In genomic region chr1:40059292-40059959, GRCh38 we compare ENCODE assay signal across 1 cellular context.
TF ChIP-seq lines count a peak whose summit lies in the region.

No MANE protein-coding gene starts in this region.

TF ChIP-seq in WTC11, 78 proteins besides CTCF, POLR2A, EP300 and RAD21 (continued from another document):
- TF ChIP-seq, protein P1, sequence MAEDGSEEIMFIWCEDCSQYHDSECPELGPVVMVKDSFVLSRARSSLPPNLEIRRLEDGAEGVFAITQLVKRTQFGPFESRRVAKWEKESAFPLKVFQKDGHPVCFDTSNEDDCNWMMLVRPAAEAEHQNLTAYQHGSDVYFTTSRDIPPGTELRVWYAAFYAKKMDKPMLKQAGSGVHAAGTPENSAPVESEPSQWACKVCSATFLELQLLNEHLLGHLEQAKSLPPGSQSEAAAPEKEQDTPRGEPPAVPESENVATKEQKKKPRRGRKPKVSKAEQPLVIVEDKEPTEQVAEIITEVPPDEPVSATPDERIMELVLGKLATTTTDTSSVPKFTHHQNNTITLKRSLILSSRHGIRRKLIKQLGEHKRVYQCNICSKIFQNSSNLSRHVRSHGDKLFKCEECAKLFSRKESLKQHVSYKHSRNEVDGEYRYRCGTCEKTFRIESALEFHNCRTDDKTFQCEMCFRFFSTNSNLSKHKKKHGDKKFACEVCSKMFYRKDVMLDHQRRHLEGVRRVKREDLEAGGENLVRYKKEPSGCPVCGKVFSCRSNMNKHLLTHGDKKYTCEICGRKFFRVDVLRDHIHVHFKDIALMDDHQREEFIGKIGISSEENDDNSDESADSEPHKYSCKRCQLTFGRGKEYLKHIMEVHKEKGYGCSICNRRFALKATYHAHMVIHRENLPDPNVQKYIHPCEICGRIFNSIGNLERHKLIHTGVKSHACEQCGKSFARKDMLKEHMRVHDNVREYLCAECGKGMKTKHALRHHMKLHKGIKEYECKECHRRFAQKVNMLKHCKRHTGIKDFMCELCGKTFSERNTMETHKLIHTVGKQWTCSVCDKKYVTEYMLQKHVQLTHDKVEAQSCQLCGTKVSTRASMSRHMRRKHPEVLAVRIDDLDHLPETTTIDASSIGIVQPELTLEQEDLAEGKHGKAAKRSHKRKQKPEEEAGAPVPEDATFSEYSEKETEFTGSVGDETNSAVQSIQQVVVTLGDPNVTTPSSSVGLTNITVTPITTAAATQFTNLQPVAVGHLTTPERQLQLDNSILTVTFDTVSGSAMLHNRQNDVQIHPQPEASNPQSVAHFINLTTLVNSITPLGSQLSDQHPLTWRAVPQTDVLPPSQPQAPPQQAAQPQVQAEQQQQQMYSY (CRISPR knock-in tag; IDR thresholded peaks at IDR 0.05) = no peak
- TF ChIP-seq ATF3 (CRISPR knock-in tag; conservative IDR thresholded peaks at IDR 0.05) (no peak), TCF7 (CRISPR knock-in tag; IDR thresholded peaks at IDR 0.05; ENCODE audit: low read depth) (no peak), NR3C1 (CRISPR knock-in tag; conservative IDR thresholded peaks at IDR 0.05; ENCODE audit: low read depth) (no peak), ZNF263 (CRISPR knock-in tag; IDR thresholded peaks at IDR 0.05; ENCODE audit: low read depth) (no peak), MXD4 (CRISPR knock-in tag; IDR thresholded peaks at IDR 0.05; ENCODE audit: borderline replicate concordance) (no peak), ZNF219 (CRISPR knock-in tag; IDR thresholded peaks at IDR 0.05; ENCODE audit: borderline replicate concordance) (no peak), MYBL2 (CRISPR knock-in tag; IDR thresholded peaks at IDR 0.05) (no peak), ZNF532 (CRISPR knock-in tag; IDR thresholded peaks at IDR 0.05; ENCODE audit: borderline replicate concordance) (no peak)
TF ChIP-seq in WTC11: peak in this region for 0.
